In the genomic region with DNA sequence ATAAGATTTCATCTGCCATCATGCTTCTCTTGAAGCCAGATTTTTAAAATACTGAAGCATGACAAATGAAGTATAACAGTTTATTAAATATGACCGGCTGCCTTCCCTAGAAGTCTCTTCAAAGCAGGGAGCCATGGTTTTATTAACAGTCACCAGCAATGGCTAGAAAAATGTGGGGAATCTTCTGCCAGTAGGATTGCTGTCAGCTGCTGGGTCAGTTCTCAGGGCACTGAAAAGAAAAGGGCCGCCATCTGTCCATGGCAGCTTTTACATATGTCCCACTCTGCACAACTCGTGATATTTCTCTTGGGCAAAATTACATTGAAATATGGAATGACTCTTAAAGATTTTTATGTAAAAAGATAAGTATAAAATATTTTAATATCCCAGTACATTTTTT, we compare ENCODE assay signal across 1 cellular context.
TF ChIP-seq lines count a peak whose summit lies in the region.

No MANE protein-coding gene starts in this region.

TF ChIP-seq in IMR-90, 13 proteins besides CTCF, POLR2A, EP300 and RAD21 (continued from another document):
- TF ChIP-seq NFE2L2 (IDR thresholded peaks at IDR 0.05; ENCODE audit: low read depth, low read length) (no peak), FOS (IDR thresholded peaks at IDR 0.05; ENCODE audit: low read depth, low read length) (no peak), RFX5 (IDR thresholded peaks at IDR 0.05; ENCODE audit: low read depth, low read length) (no peak), CHD1 (IDR thresholded peaks at IDR 0.05; ENCODE audit: low read depth, low read length) (no peak), USF2 (IDR thresholded peaks at IDR 0.05; ENCODE audit: low read depth, low read length) (no peak), MXI1 (IDR thresholded peaks at IDR 0.05; ENCODE audit: borderline replicate concordance, low read depth, low read length) (no peak), SMC3 (IDR thresholded peaks at IDR 0.05; ENCODE audit: low read depth, low read length) (no peak), MAZ (IDR thresholded peaks at IDR 0.05; ENCODE audit: borderline replicate concordance, low read depth, low read length) (no peak)
